17 cellular contexts compared by ENCODE assay signal in genomic region chr14:96160030-96160912, GRCh38. TPM values are rescaled to one million over a fixed set of nuclear protein-coding genes. Genes with fewer than 3 reads are reported as not detected.
DNase-seq lines count a peak whose midpoint lies in the region; FAIRE-seq and TF ChIP-seq lines count a peak whose summit lies in the region.
"Had no signal": no experiment of that assay in that cellular context is flagged by ENCODE, and none has a peak within 500 bp of the region (broad histone marks: within the 10 kb centered on the region; RNA-seq: fewer than 3 reads in every experiment).

No MANE protein-coding gene starts in this region.

- H3K9ac ChIP-seq in adipocyte (ENCODE audit: low read length), result no peak overlapping the region
- H3K9ac ChIP-seq in endodermal cell (ENCODE audit: extremely low read depth, low read length, poor library complexity, severe bottlenecking), result no peak overlapping the region
- H3K9ac ChIP-seq in mesenchymal stem cell (ENCODE audit: low read length), result no peak overlapping the region
- H3K9ac ChIP-seq: BLaER1 treated with 17β-estradiol and CSF1 and Interleukin-3, amounts not matched to agents 10 nM and 100 nM had no signal

- peak overlapping the region; percentile 79 for H2AK5ac ChIP-seq in mesenchymal stem cell (ENCODE audit: low read length, severe bottlenecking)

- 93 to 98% methylated on average over 8 of the region's 8 CpGs for WGBS in endodermal cell (ENCODE audit: insufficient coverage in 1 of 2, insufficient read length in 1 of 2), 2 experiments
- 61% methylated on average over 6 of the region's 8 CpGs for WGBS in mesenchymal stem cell

- H3K4me1 ChIP-seq in adipocyte (ENCODE audit: control insufficient read depth, insufficient read depth, low read length), result no peaks in the 10 kb centered on the region
- no peaks in the 10 kb centered on the region for H3K4me1 ChIP-seq in endodermal cell (ENCODE audit: control insufficient read depth, insufficient read depth, low read length)
- peaks cover 10% of the 10 kb centered on the region for H3K4me1 ChIP-seq in mesenchymal stem cell (ENCODE audit: control insufficient read depth, insufficient read depth, low read depth, low read length)
- H3K4me1 ChIP-seq: HAP-1 had no signal

- H3K4ac ChIP-seq in mesenchymal stem cell (ENCODE audit: low read depth in 1 of 2, low read length in 2 of 2), result peak overlapping the region; percentile 46 to 47

- H2BK120ac ChIP-seq in mesenchymal stem cell (ENCODE audit: low read depth, low read length), result peak overlapping the region; percentile 15

- H2BK12ac ChIP-seq in mesenchymal stem cell (ENCODE audit: low read length in 2 of 2), result peak overlapping the region; percentile 14 to 99

- H3K9me3 ChIP-seq in adipocyte (ENCODE audit: control insufficient read depth, low read length) (no peaks in the 10 kb centered on the region), endodermal cell (ENCODE audit: control insufficient read depth, low read length) (peaks cover 2% of the 10 kb centered on the region), mesenchymal stem cell (ENCODE audit: control insufficient read depth, low read length) (no peaks in the 10 kb centered on the region)
- H3K9me3 ChIP-seq: BLaER1 treated with 17β-estradiol and CSF1 and Interleukin-3, amounts not matched to agents 10 nM and 100 nM; HAP-1 had no signal

- FAIRE-seq in H54 (lab: Jason Lieb, UNC), result no peak

- H3K36me3 ChIP-seq in adipocyte (ENCODE audit: control insufficient read depth, insufficient read depth, low read length, severe bottlenecking) (no peaks in the 10 kb centered on the region), endodermal cell (ENCODE audit: control insufficient read depth, insufficient read depth, low read length) (no peaks in the 10 kb centered on the region), mesenchymal stem cell (ENCODE audit: control insufficient read depth in 1 of 2, insufficient read depth in 2 of 2, low read depth in 1 of 2, low read length in 2 of 2) (no peaks in the 10 kb centered on the region)
- H3K36me3 ChIP-seq: BLaER1 treated with 17β-estradiol and CSF1 and Interleukin-3, amounts not matched to agents 10 nM and 100 nM; HAP-1 had no signal

- H3K36me3 Mint-ChIP-seq in endodermal cell (ENCODE audit: low read depth), result no peaks in the 10 kb centered on the region
- H3K36me3 Mint-ChIP-seq in type B pancreatic cell, result no peaks in the 10 kb centered on the region

- H3K4me3 Mint-ChIP-seq in endodermal cell (no peak overlapping the region), type B pancreatic cell (no peak overlapping the region)

- no peak overlapping the region for H3K27ac Mint-ChIP-seq in endodermal cell
- no peak overlapping the region for H3K27ac Mint-ChIP-seq in type B pancreatic cell

- H3K4me2 ChIP-seq in mesenchymal stem cell (ENCODE audit: low read length, poor library complexity, severe bottlenecking), result no peak overlapping the region

- H3K27me3 Mint-ChIP-seq in endodermal cell (ENCODE audit: insufficient read depth) (peaks cover 2% of the 10 kb centered on the region), type B pancreatic cell (no peaks in the 10 kb centered on the region)

- no peaks in the 10 kb centered on the region for H3K79me1 ChIP-seq in mesenchymal stem cell (replicated peaks; ENCODE audit: low read length, poor library complexity, severe bottlenecking)

- DNase-seq in adipocyte (ENCODE audit: low read depth), result peak; percentile 9
- peak; percentile 9 for DNase-seq in endodermal cell
- peak; percentile 67 for DNase-seq in mesenchymal stem cell
- peak; percentile 47 for DNase-seq in type B pancreatic cell (ENCODE audit: extremely low spot score, unreplicated experiment)
- no peak for DNase-seq in H54 (ENCODE audit: insufficient read length, low spot score)
- DNase-seq in NCI-H69 (lab: John Stamatoyannopoulos, UW), result no peak
- no peak for DNase-seq in HPDE6-E6E7 (ENCODE audit: extremely low spot score)
- DNase-seq: COR-L47, MV-4-11, NCI-H1417 treated with DMSO at 0.1 percent for 48 hours, NCI-H2029, NCI-H2171 treated with DMSO at 0.1 percent for 48 hours, NCI-H82, SHP77 treated with DMSO at 0.1 percent for 48 hours had no signal

- no peak overlapping the region for H2BK15ac ChIP-seq in mesenchymal stem cell (ENCODE audit: low read depth, poor library complexity, severe bottlenecking)

- H3K23ac ChIP-seq in mesenchymal stem cell (ENCODE audit: low read length in 2 of 2), result no peak overlapping the region

- no peak for TF ChIP-seq POLR2A in H54 (IDR thresholded peaks at IDR 0.05; ENCODE audit: low read depth, low read length)

- peak overlapping the region; percentile 79 to 80 for H3K18ac ChIP-seq in mesenchymal stem cell (ENCODE audit: low read depth in 1 of 2, low read length in 2 of 2)

- H4K8ac ChIP-seq in mesenchymal stem cell (ENCODE audit: low read length), result peak overlapping the region; percentile 51

- no peak overlapping the region for H2AFZ ChIP-seq in mesenchymal stem cell (ENCODE audit: low read depth, low read length)

- H3K14ac ChIP-seq in mesenchymal stem cell (ENCODE audit: low read length in 2 of 2), result peak overlapping the region in 1 of 2 experiments; percentile 44

- H3K27me3 ChIP-seq in adipocyte (replicated peaks; ENCODE audit: control insufficient read depth, insufficient read depth, low read length), result no peaks in the 10 kb centered on the region
- H3K27me3 ChIP-seq in endodermal cell (ENCODE audit: control insufficient read depth, insufficient read depth, low read length, poor library complexity, severe bottlenecking), result no peaks in the 10 kb centered on the region
- H3K27me3 ChIP-seq in mesenchymal stem cell (ENCODE audit: control insufficient read depth in 1 of 2, insufficient read depth in 1 of 2, low read length in 2 of 2), result no peaks in the 10 kb centered on the region
- H3K27me3 ChIP-seq: BLaER1 treated with 17β-estradiol and CSF1 and Interleukin-3, amounts not matched to agents 10 nM and 100 nM had no signal

- H3K4me1 Mint-ChIP-seq in endodermal cell, result no peaks in the 10 kb centered on the region
- peaks cover 5% of the 10 kb centered on the region for H3K4me1 Mint-ChIP-seq in type B pancreatic cell (ENCODE audit: unreplicated experiment)

- H4K91ac ChIP-seq in mesenchymal stem cell (ENCODE audit: low read length), result peak overlapping the region; percentile 48

- H3K27ac ChIP-seq in endodermal cell (ENCODE audit: low read depth, low read length) (no peak overlapping the region), mesenchymal stem cell (ENCODE audit: low read length, poor library complexity, severe bottlenecking) (no peak overlapping the region)
- H3K27ac ChIP-seq: BLaER1 treated with 17β-estradiol and CSF1 and Interleukin-3, amounts not matched to agents 10 nM and 100 nM had no signal

- no peaks in the 10 kb centered on the region for H3K9me3 Mint-ChIP-seq in endodermal cell
- H3K9me3 Mint-ChIP-seq in type B pancreatic cell, result no peaks in the 10 kb centered on the region

- H3K4me3 ChIP-seq in adipocyte (ENCODE audit: low read length) (no peak overlapping the region), endodermal cell (ENCODE audit: low read length) (no peak overlapping the region), mesenchymal stem cell (ENCODE audit: insufficient read depth in 1 of 2, low read depth in 1 of 2, low read length in 2 of 2) (no peak overlapping the region)
- H3K4me3 ChIP-seq: BLaER1 treated with 17β-estradiol and CSF1 and Interleukin-3, amounts not matched to agents 10 nM and 100 nM; HAP-1 had no signal

- no peak for TF ChIP-seq CTCF in endodermal cell (conservative IDR thresholded peaks at IDR 0.05)
- no peak for TF ChIP-seq CTCF in type B pancreatic cell (conservative IDR thresholded peaks at IDR 0.05)

- no peak overlapping the region for H2BK5ac ChIP-seq in mesenchymal stem cell (ENCODE audit: low read depth, low read length, poor library complexity, severe bottlenecking)

RNA-seq across cellular contexts. Expression of gene BDKRB2, which starts 44.4 kb away (rescaled TPM):
- total RNA-seq in endodermal cell, result 1 to 10 TPM; 1.1 to 3.8 TPM
- polyA plus RNA-seq in endodermal cell (2013, experiment 1 of 2), result 0.57 TPM
- 0.87 TPM for polyA plus RNA-seq in endodermal cell (2013, experiment 2 of 2)
- polyA plus RNA-seq in mesenchymal stem cell (2013, experiment 1 of 2), result 16.1 TPM
- 16.1 TPM for polyA plus RNA-seq in mesenchymal stem cell (2013, experiment 2 of 2)
- 2.1 and 3.6 TPM in 2 replicates for total RNA-seq in type B pancreatic cell (ENCODE audit: low replicate concordance)
- total RNA-seq: NCI-H460 had no signal

Comparison
In these comparisons a context has a peak if more than half of its experiments do, and no peak if none do; other contexts are left out.
1. DNase-seq: peak in adipocyte (single experiment), endodermal cell (single experiment), mesenchymal stem cell (single experiment) and type B pancreatic cell (single experiment); none in H54 (single experiment), NCI-H69 (single experiment) and HPDE6-E6E7 (single experiment).